ENCODE assay signal across 1 cellular context in genomic region chr2:68237404-68237803, GRCh38.
TF ChIP-seq lines count a peak whose summit lies in the region.

No MANE protein-coding gene starts in this region.

TF ChIP-seq in endothelial cell of umbilical vein, 7 proteins besides CTCF, POLR2A, EP300 and RAD21:
- TF ChIP-seq MAX (IDR thresholded peaks at IDR 0.05; ENCODE audit: insufficient read depth, insufficient read length), result no peak
- TF ChIP-seq JUN (IDR thresholded peaks at IDR 0.05; ENCODE audit: borderline replicate concordance, insufficient read depth, insufficient read length, low read depth), result peak; percentile 21
